In genomic region chr6:159075506-159076100, GRCh38 we compare ENCODE assay signal across 13 cellular contexts. TPM values are rescaled to one million over a fixed set of nuclear protein-coding genes. Genes with fewer than 3 reads are reported as not detected.
A peak's percentile ranks its signal among the peaks of the same experiment; 100 is the strongest.
DNase-seq lines count a peak whose midpoint lies in the region.
"Had no signal": no experiment of that assay in that cellular context is flagged by ENCODE, and none has a peak within 500 bp of the region (broad histone marks: within the 10 kb centered on the region; RNA-seq: fewer than 3 reads in every experiment).

No MANE protein-coding gene starts in this region.

- peak; percentile 30 for DNase-seq in NCI-H1694 (lab: John Stamatoyannopoulos, UW)
- DNase-seq in NCI-H1694 treated with DMSO at 0.1 percent for 48 hours (lab: John Stamatoyannopoulos, UW), result no peak
- peak; percentile 32 for DNase-seq in RPMI7951 (ENCODE audit: low read depth)
- DNase-seq in cerebellar cortex (ENCODE audit: low spot score), result peak; percentile 25
- peak; percentile 47 for DNase-seq in smooth muscle cell of the brain vasculature (ENCODE audit: low read depth, low spot score)
- no peak for DNase-seq in NCI-H1417 (lab: John Stamatoyannopoulos, UW)
- no peak for DNase-seq in SIG-M5 treated with dmso at 0.1 percent for 504 hours (lab: John Stamatoyannopoulos, UW; ENCODE audit: unreplicated experiment)
- DNase-seq in CD1c-positive myeloid dendritic cell (ENCODE audit: extremely low spot score), result no peak
- DNase-seq: CD4-positive, alpha-beta memory T cell; GDM1; left colon; NCI-H1092 treated with DMSO at 0.1 percent for 48 hours had no signal

RNA-seq across cellular contexts. Expression of gene TAGAP, which starts 30.8 kb away (rescaled TPM):
- not detected in 2 replicates for total RNA-seq in RPMI7951 (2014; rRNA removed; shearing (Covaris generic))
- total RNA-seq: NCI-H460 had no signal

Comparison
In these comparisons a context has a peak if more than half of its experiments do, and no peak if none do; other contexts are left out.
1. DNase-seq: peak in NCI-H1694 (single experiment), RPMI7951 (single experiment), cerebellar cortex (single experiment) and smooth muscle cell of the brain vasculature (single experiment); none in NCI-H1694 treated with DMSO at 0.1 percent for 48 hours (single experiment), NCI-H1417 (0 of 3), SIG-M5 treated with dmso at 0.1 percent for 504 hours (single experiment) and CD1c-positive myeloid dendritic cell (single experiment).